23 cellular contexts compared by ENCODE assay signal in genomic region chr12:26278666-26279065, GRCh38.
A peak's percentile ranks its signal among the peaks of the same experiment; 100 is the strongest.
DNase-seq lines count a peak whose midpoint lies in the region; ATAC-seq and TF ChIP-seq lines count a peak whose summit lies in the region.
"Had no signal": no experiment of that assay in that cellular context is flagged by ENCODE, and none has a peak within 500 bp of the region (broad histone marks: within the 10 kb centered on the region; RNA-seq: fewer than 3 reads in every experiment).

No MANE protein-coding gene starts in this region.

- TF ChIP-seq POLR2A in breast epithelium (IDR thresholded peaks at IDR 0.05) = no peak
- TF ChIP-seq POLR2A in thyroid gland (IDR thresholded peaks at IDR 0.05) = no peak
- no peak for TF ChIP-seq POLR2A in stomach (IDR thresholded peaks at IDR 0.05)

- H2AFZ ChIP-seq in OCI-LY3 (ENCODE audit: low read depth, low read length) = no peak overlapping the region
- H2AFZ ChIP-seq: PC-9 had no signal

- no peak overlapping the region for H3K4me3 ChIP-seq in breast epithelium
- H3K4me3 ChIP-seq in OCI-LY3 (ENCODE audit: low read length) = no peak overlapping the region
- H3K4me3 ChIP-seq in thyroid gland (replicated peaks in 1 of 3) = no peak overlapping the region
- no peak overlapping the region for H3K4me3 ChIP-seq in stomach
- H3K4me3 ChIP-seq: HAP-1, PC-9, SK-N-MC had no signal

- TF ChIP-seq CTCF in breast epithelium (IDR thresholded peaks at IDR 0.05) (no peak), MCF 10A (IDR thresholded peaks at IDR 0.05; ENCODE audit: unreplicated experiment) (no peak), OCI-LY3 (IDR thresholded peaks at IDR 0.05; ENCODE audit: low read depth, low read length) (no peak), thyroid gland (IDR thresholded peaks at IDR 0.05) (no peak), stomach (IDR thresholded peaks at IDR 0.05) (no peak)

- H3K27ac ChIP-seq in breast epithelium (peak overlapping the region; percentile 52 to 75), OCI-LY3 (ENCODE audit: low read length) (no peak overlapping the region), thyroid gland (peak overlapping the region in 2 of 3 donors; percentile 0 to 20), stomach (no peak overlapping the region)
- H3K27ac ChIP-seq: PC-9, RWPE1, SK-N-MC had no signal

- BruUV-seq in MCF 10A (replicated peaks; lab: Mats Ljungman, UMichigan) = no TSS peak

- no peak for ATAC-seq in esophagus mucosa

- no peaks in the 10 kb centered on the region for H3K9me3 Mint-ChIP-seq in MCF 10A (ENCODE audit: unreplicated experiment)
- H3K9me3 Mint-ChIP-seq in dendritic cell treated with granulocyte-macrophage colony-stimulating factor and Interleukin-4, amounts not matched to agents 40 ng/mL and 50 ng/mL, for 4 days = no peaks in the 10 kb centered on the region
- H3K9me3 Mint-ChIP-seq: CD4-positive, CD25-positive, alpha-beta regulatory T cell; HFFc6 had no signal

- no peaks in the 10 kb centered on the region for H4K20me1 ChIP-seq in OCI-LY3 (ENCODE audit: insufficient read depth, low read length)

- no peak overlapping the region for H3K27ac Mint-ChIP-seq in MCF 10A (ENCODE audit: low read depth, unreplicated experiment)
- peak overlapping the region; percentile 11 for H3K27ac Mint-ChIP-seq in dendritic cell treated with granulocyte-macrophage colony-stimulating factor and Interleukin-4, amounts not matched to agents 40 ng/mL and 50 ng/mL, for 4 days
- H3K27ac Mint-ChIP-seq: CD4-positive, CD25-positive, alpha-beta regulatory T cell; HFFc6 had no signal

- 0 out of 2 replicates have a peak overlapping the region, but pooled peaks have one; percentile 28 for H3K4me2 ChIP-seq in OCI-LY3 (ENCODE audit: low read length)
- H3K4me2 ChIP-seq: PC-9 had no signal

- no peaks in the 10 kb centered on the region for H3K36me3 Mint-ChIP-seq in MCF 10A (ENCODE audit: insufficient read depth, unreplicated experiment)
- H3K36me3 Mint-ChIP-seq in dendritic cell treated with granulocyte-macrophage colony-stimulating factor and Interleukin-4, amounts not matched to agents 40 ng/mL and 50 ng/mL, for 4 days (ENCODE audit: low read depth) = no peaks in the 10 kb centered on the region
- H3K36me3 Mint-ChIP-seq: CD4-positive, CD25-positive, alpha-beta regulatory T cell had no signal

- H3K4me1 ChIP-seq in breast epithelium (peaks cover 14 to 19% of the 10 kb centered on the region in 2 donors), OCI-LY3 (ENCODE audit: low read length) (peaks cover 38% of the 10 kb centered on the region), thyroid gland (peaks cover 20 to 60% of the 10 kb centered on the region in 2 donors), stomach (peaks cover 16 to 24% (median 20%) of the 10 kb centered on the region in 4 donors)
- H3K4me1 ChIP-seq: HAP-1 had no signal

- H3K4me1 Mint-ChIP-seq in MCF 10A (ENCODE audit: insufficient read depth, unreplicated experiment) = peaks cover 21% of the 10 kb centered on the region
- peaks cover 64% of the 10 kb centered on the region for H3K4me1 Mint-ChIP-seq in dendritic cell treated with granulocyte-macrophage colony-stimulating factor and Interleukin-4, amounts not matched to agents 40 ng/mL and 50 ng/mL, for 4 days (ENCODE audit: low read depth)

- no peaks in the 10 kb centered on the region for H3K9me3 ChIP-seq in breast epithelium
- no peaks in the 10 kb centered on the region for H3K9me3 ChIP-seq in OCI-LY3 (ENCODE audit: insufficient read depth, low read length)
- no peaks in the 10 kb centered on the region for H3K9me3 ChIP-seq in thyroid gland
- H3K9me3 ChIP-seq in stomach = no peaks in the 10 kb centered on the region
- H3K9me3 ChIP-seq: HAP-1 had no signal

- H3K27me3 ChIP-seq in breast epithelium (no peaks in the 10 kb centered on the region), OCI-LY3 (ENCODE audit: low read depth, low read length) (peaks cover 10% of the 10 kb centered on the region), thyroid gland (no peaks in the 10 kb centered on the region), stomach (no peaks in the 10 kb centered on the region)

- WGBS in thyroid gland, 2 donors = 66 to 71% methylated on average over 5 of the region's 5 CpGs
- 57 to 68% (median 61%) methylated on average over 5 of the region's 5 CpGs for WGBS in stomach, 5 donors

- POLR2A ChIA-PET in MCF 10A (lab: Yijun Ruan, JAX) = interaction anchor here (0.7 to 2.1 kb wide), 6 partner anchors 20 to 223 kb away, joined by 3 to 6 read pairs (median 3); no protein-coding TSS in a partner anchor

- H3K4me3 Mint-ChIP-seq in MCF 10A (ENCODE audit: unreplicated experiment) = no peak overlapping the region
- H3K4me3 Mint-ChIP-seq in dendritic cell treated with granulocyte-macrophage colony-stimulating factor and Interleukin-4, amounts not matched to agents 40 ng/mL and 50 ng/mL, for 4 days = no peak overlapping the region
- H3K4me3 Mint-ChIP-seq: CD4-positive, CD25-positive, alpha-beta regulatory T cell; HFFc6 had no signal

- CTCF ChIA-PET in MCF 10A (lab: Yijun Ruan, JAX) = interaction anchor here (0.6 to 1.7 kb wide), 10 partner anchors 11 to 374 kb away, joined by 3 to 6 read pairs (median 4); no protein-coding TSS in a partner anchor

- no peak overlapping the region for H3K9ac ChIP-seq in OCI-LY3 (ENCODE audit: low read length)

- H3K27me3 Mint-ChIP-seq in MCF 10A (ENCODE audit: insufficient read depth, unreplicated experiment) = no peaks in the 10 kb centered on the region
- peaks cover 30% of the 10 kb centered on the region for H3K27me3 Mint-ChIP-seq in dendritic cell treated with granulocyte-macrophage colony-stimulating factor and Interleukin-4, amounts not matched to agents 40 ng/mL and 50 ng/mL, for 4 days
- H3K27me3 Mint-ChIP-seq: CD4-positive, CD25-positive, alpha-beta regulatory T cell had no signal

- intact Hi-C loops in breast epithelium (cut with DNase I; ENCODE audit: low total_unique reads) = no loop called here
- intact Hi-C loops in MCF 10A (cut with micrococcal nuclease) = no loop called here
- intact Hi-C loops in dendritic cell treated with granulocyte-macrophage colony-stimulating factor and Interleukin-4, amounts not matched to agents 40 ng/mL and 50 ng/mL, for 4 days (cut with micrococcal nuclease) = no loop called here
- intact Hi-C loops in thyroid gland (cut with DNase I) = no loop called here
- intact Hi-C loops in stomach (cut with DNase I; ENCODE audit: low total_unique reads) = no loop called here

- no peaks in the 10 kb centered on the region for H3K79me2 ChIP-seq in OCI-LY3 (ENCODE audit: low read length)

- H3K36me3 ChIP-seq in breast epithelium = no peaks in the 10 kb centered on the region
- no peaks in the 10 kb centered on the region for H3K36me3 ChIP-seq in OCI-LY3 (replicated peaks; ENCODE audit: low read depth, low read length)
- no peaks in the 10 kb centered on the region for H3K36me3 ChIP-seq in thyroid gland
- H3K36me3 ChIP-seq in stomach = no peaks in the 10 kb centered on the region
- H3K36me3 ChIP-seq: HAP-1 had no signal

- no peak for TF ChIP-seq EP300 in stomach (IDR thresholded peaks at IDR 0.05)

- no peak for DNase-seq in breast epithelium (ENCODE audit: low spot score in 2 of 2)
- no peak for DNase-seq in MCF 10A (ENCODE audit: unreplicated experiment)
- peak in 1 of 2 donors; percentile 45 for DNase-seq in thyroid gland
- DNase-seq in SIG-M5 treated with dmso at 0.1 percent for 504 hours (lab: John Stamatoyannopoulos, UW; ENCODE audit: unreplicated experiment) = no peak
- no peak for DNase-seq in stomach
- DNase-seq: CD4-positive, CD25-positive, alpha-beta regulatory T cell; DMS53; GOT3; HFFc6; IMR-90; NCI-H1092 treated with DMSO at 0.1 percent for 48 hours; NCI-H2029; NCI-H2227 treated with DMSO at 0.1 percent for 48 hours; NCI-H69; NK-92 treated with Interleukin-12 subunit alpha and Interleukin-12 subunit beta, amount 100 ng/mL, for 24 hours; PC-9; SHP77 had no signal

Comparison
In these comparisons a context has a peak if more than half of its experiments do, and no peak if none do; other contexts are left out.
1. H3K27ac ChIP-seq: peak in breast epithelium (2 of 2) and thyroid gland (2 of 3); none in OCI-LY3 (single experiment) and stomach (0 of 5).